Comparison of ENCODE assay signal across 2 cellular contexts in genomic region chr20:56574531-56575142, GRCh38.
TF ChIP-seq lines count a peak whose summit lies in the region.

No MANE protein-coding gene starts in this region.

TF ChIP-seq in HepG2, 621 proteins besides CTCF, POLR2A, EP300 and RAD21:
- TF ChIP-seq ZFP36L2 (CRISPR knock-in tag; IDR thresholded peaks at IDR 0.05) (no peak), SOX13 (IDR thresholded peaks at IDR 0.05) (no peak), SOX13 (CRISPR knock-in tag; conservative IDR thresholded peaks at IDR 0.05 in 1 of 2, IDR thresholded peaks at IDR 0.05 in 1 of 2) (no peak), CENPT (CRISPR knock-in tag; IDR thresholded peaks at IDR 0.05; ENCODE audit: low read depth) (no peak), ZNF205 (CRISPR knock-in tag; IDR thresholded peaks at IDR 0.05) (no peak), DZIP1 (CRISPR knock-in tag; IDR thresholded peaks at IDR 0.05) (no peak), PITX1 (CRISPR knock-in tag; IDR thresholded peaks at IDR 0.05) (no peak), NR2F2 (IDR thresholded peaks at IDR 0.05; ENCODE audit: borderline replicate concordance, low read depth) (no peak), PLSCR1 (CRISPR knock-in tag; IDR thresholded peaks at IDR 0.05; ENCODE audit: borderline replicate concordance) (no peak), ZNF451 (CRISPR knock-in tag; IDR thresholded peaks at IDR 0.05) (no peak), MAF1 (CRISPR knock-in tag; IDR thresholded peaks at IDR 0.05; ENCODE audit: borderline replicate concordance) (no peak), ZHX1 (CRISPR knock-in tag; IDR thresholded peaks at IDR 0.05; ENCODE audit: low read depth) (no peak), TBX2 (CRISPR knock-in tag; IDR thresholded peaks at IDR 0.05; ENCODE audit: borderline replicate concordance) (no peak), ADNP (CRISPR knock-in tag; IDR thresholded peaks at IDR 0.05) (no peak), ZC3H4 (CRISPR knock-in tag; IDR thresholded peaks at IDR 0.05; ENCODE audit: borderline replicate concordance) (no peak), ZNF784 (CRISPR knock-in tag; IDR thresholded peaks at IDR 0.05; ENCODE audit: borderline replicate concordance) (no peak), SPEN (CRISPR knock-in tag; IDR thresholded peaks at IDR 0.05; ENCODE audit: low read depth) (no peak)

TF ChIP-seq in SK-N-SH treated with all-trans-retinoic acid at 6 μM for 48 hours, 23 proteins besides CTCF, POLR2A, EP300 and RAD21:
- no peak for TF ChIP-seq CSDC2 (CRISPR knock-in tag; IDR thresholded peaks at IDR 0.05)
- TF ChIP-seq ZFP30 (CRISPR knock-in tag; IDR thresholded peaks at IDR 0.05) = no peak
- TF ChIP-seq ZNF8 (CRISPR knock-in tag; IDR thresholded peaks at IDR 0.05) = no peak
- no peak for TF ChIP-seq ZNF70 (CRISPR knock-in tag; IDR thresholded peaks at IDR 0.05)
- no peak for TF ChIP-seq TSHZ2 (CRISPR knock-in tag; IDR thresholded peaks at IDR 0.05)
- TF ChIP-seq TOX (CRISPR knock-in tag; IDR thresholded peaks at IDR 0.05; ENCODE audit: borderline replicate concordance) = no peak
- TF ChIP-seq TCF4 (CRISPR knock-in tag; IDR thresholded peaks at IDR 0.05; ENCODE audit: borderline replicate concordance) = no peak
